In the genomic region with DNA sequence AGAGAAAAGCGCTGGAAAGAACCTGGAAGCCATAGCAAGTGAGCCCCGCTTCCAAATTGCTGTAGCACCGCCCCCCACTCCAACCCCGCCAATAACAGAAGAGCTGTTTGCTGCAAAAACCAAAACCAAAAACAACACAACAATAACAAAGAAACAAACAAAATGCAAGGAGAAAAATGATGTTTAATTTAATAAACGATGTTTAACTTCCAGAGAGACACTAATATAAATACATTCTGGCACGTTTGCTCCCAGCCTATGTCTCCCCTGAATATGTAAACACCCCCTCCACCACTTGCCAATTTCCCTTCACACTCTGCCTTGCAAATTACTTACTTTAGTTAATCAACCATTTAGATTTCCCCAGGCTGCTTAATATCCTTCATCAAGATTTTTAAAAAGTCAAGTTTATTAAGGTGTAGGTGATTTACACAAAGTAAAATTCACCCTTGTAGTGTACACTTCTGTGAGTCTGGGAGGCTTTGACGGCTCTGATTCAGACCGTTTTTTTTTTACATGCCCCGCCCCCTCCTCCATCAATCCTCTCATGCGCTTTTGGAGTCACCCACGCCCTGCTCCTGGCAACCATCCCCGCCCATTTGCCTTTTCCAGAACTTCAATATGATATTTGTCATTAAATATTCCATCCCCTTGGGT, we compare ENCODE assay signal across 8 cellular contexts. TPM values are rescaled to one million over a fixed set of nuclear protein-coding genes. Genes with fewer than 3 reads are reported as not detected.
DNase-seq lines count a peak whose midpoint lies in the region; ATAC-seq and TF ChIP-seq lines count a peak whose summit lies in the region.

No MANE protein-coding gene starts in this region.

- H3K27ac Mint-ChIP-seq in activated naive CD4-positive, alpha-beta T cell treated with anti-CD3 and anti-CD28 coated beads, Interleukin-2, amount 50 U/mL, for 72 hours: peak overlapping the region; percentile 83 to 85

- no peaks in the 10 kb centered on the region for H3K27me3 ChIP-seq in neuron (ENCODE audit: insufficient read depth, low read length)

- peak; percentile 59 to 70 for ATAC-seq in activated naive CD4-positive, alpha-beta T cell treated with anti-CD3 and anti-CD28 coated beads, Interleukin-2, amount 50 U/mL, for 72 hours
- no peak for ATAC-seq in GM18502 (IDR thresholded peaks at IDR 0.05; ENCODE audit: poor library complexity, unreplicated experiment)
- ATAC-seq in GM18909 (IDR thresholded peaks at IDR 0.05; ENCODE audit: poor library complexity, unreplicated experiment): no peak

- peaks cover 2 to 8% of the 10 kb centered on the region in 2 donors for H3K36me3 Mint-ChIP-seq in activated naive CD4-positive, alpha-beta T cell treated with anti-CD3 and anti-CD28 coated beads, Interleukin-2, amount 50 U/mL, for 72 hours

- H3K4me3 ChIP-seq in GM12875 (ENCODE audit: low read depth, low read length) (peak overlapping the region; percentile 68), neuron (ENCODE audit: low read length) (peak overlapping the region; percentile 56)

- H3K4me1 ChIP-seq in neuron (ENCODE audit: insufficient read depth, low read length): peaks cover 8% of the 10 kb centered on the region

- peak overlapping the region; percentile 64 for H2AFZ ChIP-seq in neuron (ENCODE audit: low read depth, low read length)

- no peaks in the 10 kb centered on the region for H3K36me3 ChIP-seq in neuron (ENCODE audit: insufficient read depth, low read length)

- peaks cover 0 to 1% of the 10 kb centered on the region in 2 donors for H3K9me3 Mint-ChIP-seq in activated naive CD4-positive, alpha-beta T cell treated with anti-CD3 and anti-CD28 coated beads, Interleukin-2, amount 50 U/mL, for 72 hours

- no peaks in the 10 kb centered on the region for H3K9me3 ChIP-seq in neuron (ENCODE audit: low read length)

- no peak for TF ChIP-seq CTCF in GM12875 (IDR thresholded peaks at IDR 0.05; ENCODE audit: borderline replicate concordance, insufficient read depth, low read depth, low read length)

- DNase-seq in A172 (ENCODE audit: low spot score): peak; percentile 45
- DNase-seq in NCI-H526 (lab: John Stamatoyannopoulos, UW): peak; percentile 49 to 72
- DNase-seq in activated naive CD4-positive, alpha-beta T cell treated with anti-CD3 and anti-CD28 coated beads, Interleukin-2, amount 50 U/mL, for 72 hours (ENCODE audit: low spot score in 2 of 2): peak in 1 of 2 donors; percentile 51
- DNase-seq in globus pallidus (ENCODE audit: low spot score): peak; percentile 70

RNA-seq across cellular contexts. Expression of a gene that starts 0.5 kb away (rescaled TPM):
- 86.1 and 89.0 TPM in 2 replicates for total RNA-seq in A172 (2014; rRNA removed; shearing (Covaris generic))
- 10 to 100 TPM; 67.3 to 67.8 TPM for total RNA-seq in activated naive CD4-positive, alpha-beta T cell treated with anti-CD3 and anti-CD28 coated beads, Interleukin-2, amount 50 U/mL, for 72 hours

RNA-seq across cellular contexts. Expression of a gene that starts 19.4 kb away (rescaled TPM):
- total RNA-seq in A172 (2014; rRNA removed; shearing (Covaris generic)): 5.9 and 10.1 TPM in 2 replicates
- 1 to 10 TPM; 2.5 to 3.0 TPM for total RNA-seq in activated naive CD4-positive, alpha-beta T cell treated with anti-CD3 and anti-CD28 coated beads, Interleukin-2, amount 50 U/mL, for 72 hours

RNA-seq across cellular contexts. Expression of a gene that starts 44.2 kb away (rescaled TPM):
- total RNA-seq in A172 (2014; rRNA removed; shearing (Covaris generic)): 1.5 and 3.6 TPM in 2 replicates
- total RNA-seq in activated naive CD4-positive, alpha-beta T cell treated with anti-CD3 and anti-CD28 coated beads, Interleukin-2, amount 50 U/mL, for 72 hours: 1 to 10 TPM; 6.5 to 8.7 TPM

RNA-seq across cellular contexts. Expression of a gene that starts 48.8 kb away (rescaled TPM):
- 8.8 and 11.1 TPM in 2 replicates for total RNA-seq in A172 (2014; rRNA removed; shearing (Covaris generic))
- total RNA-seq in activated naive CD4-positive, alpha-beta T cell treated with anti-CD3 and anti-CD28 coated beads, Interleukin-2, amount 50 U/mL, for 72 hours: 10 to 100 TPM; 48.0 to 51.4 TPM

RNA-seq across cellular contexts. Expression of a gene that starts 48.9 kb away (rescaled TPM):
- total RNA-seq in A172 (2014; rRNA removed; shearing (Covaris generic)): 142 and 162 TPM in 2 replicates
- 100 to 1,000 TPM; 182 to 210 TPM for total RNA-seq in activated naive CD4-positive, alpha-beta T cell treated with anti-CD3 and anti-CD28 coated beads, Interleukin-2, amount 50 U/mL, for 72 hours

Comparison
In these comparisons a context has a peak if more than half of its experiments do, and no peak if none do; other contexts are left out.
1. ATAC-seq: peak in activated naive CD4-positive, alpha-beta T cell treated with anti-CD3 and anti-CD28 coated beads, Interleukin-2, amount 50 U/mL, for 72 hours (2 of 2); none in GM18502 (single experiment) and GM18909 (single experiment).